In genomic region chr1:168235548-168235885, GRCh38 we compare ENCODE assay signal across 12 cellular contexts. TPM values are rescaled to one million over a fixed set of nuclear protein-coding genes. Genes with fewer than 3 reads are reported as not detected.
DNase-seq lines count a peak whose midpoint lies in the region; ATAC-seq and TF ChIP-seq lines count a peak whose summit lies in the region.
"Had no signal": no experiment of that assay in that cellular context is flagged by ENCODE, and none has a peak within 500 bp of the region (broad histone marks: within the 10 kb centered on the region; RNA-seq: fewer than 3 reads in every experiment).

No MANE protein-coding gene starts in this region.

- no peak overlapping the region for H2AFZ ChIP-seq in KMS-11 (ENCODE audit: low read depth)

- ATAC-seq in upper lobe of left lung (ENCODE audit: low FRiP score in 2 of 2) (no peak), GM18870 (IDR thresholded peaks at IDR 0.05; ENCODE audit: unreplicated experiment) (no peak)

- H3K9me3 ChIP-seq in cardiac muscle cell (ENCODE audit: low read depth) (no peaks in the 10 kb centered on the region), right atrium auricular region (no peaks in the 10 kb centered on the region), esophagus muscularis mucosa (no peaks in the 10 kb centered on the region), upper lobe of left lung (no peaks in the 10 kb centered on the region)
- H3K9me3 ChIP-seq: BLaER1 treated with 17β-estradiol and CSF1 and Interleukin-3, amounts not matched to agents 10 nM and 100 nM had no signal

- TF ChIP-seq EP300 in esophagus muscularis mucosa (IDR thresholded peaks at IDR 0.05) (no peak), upper lobe of left lung (IDR thresholded peaks at IDR 0.05) (no peak)

- no peak overlapping the region for H3K4me2 ChIP-seq in KMS-11
- H3K4me2 ChIP-seq: BLaER1 treated with 17β-estradiol and CSF1 and Interleukin-3, amounts not matched to agents 10 nM and 100 nM had no signal

- H3K4me1 ChIP-seq in cardiac muscle cell (ENCODE audit: low read depth) (peaks cover 23% of the 10 kb centered on the region), right atrium auricular region (peaks cover 0 to 7% of the 10 kb centered on the region in 2 donors), KMS-11 (ENCODE audit: low read depth, poor library complexity, severe bottlenecking) (peaks cover 25% of the 10 kb centered on the region), esophagus muscularis mucosa (peaks cover 7 to 29% (median 21%) of the 10 kb centered on the region in 4 donors), upper lobe of left lung (peaks cover 13 to 25% (median 14%) of the 10 kb centered on the region in 4 donors)

- H3K9ac ChIP-seq in KMS-11, result no peak overlapping the region
- H3K9ac ChIP-seq: BLaER1 treated with 17β-estradiol and CSF1 and Interleukin-3, amounts not matched to agents 10 nM and 100 nM had no signal

- H3K27ac ChIP-seq in cardiac muscle cell (peak overlapping the region; percentile 34), right atrium auricular region (no peak overlapping the region), KMS-11 (no peak overlapping the region), esophagus muscularis mucosa (replicated peaks in 1 of 4) (peak overlapping the region; percentile 17 to 60 (median 36)), upper lobe of left lung (peak overlapping the region in 3 of 4 donors; percentile 12 to 36 (median 16))
- H3K27ac ChIP-seq: BLaER1 treated with 17β-estradiol and CSF1 and Interleukin-3, amounts not matched to agents 10 nM and 100 nM had no signal

- intact Hi-C loops in esophagus muscularis mucosa (cut with DNase I), result no loop called here

- DNase-seq in cardiac muscle cell (ENCODE audit: low read depth in 1 of 2, low spot score in 1 of 2) (peak in 1 of 2 donors; percentile 58), right atrium auricular region (ENCODE audit: low spot score) (no peak), esophagus muscularis mucosa (ENCODE audit: extremely low spot score) (no peak), upper lobe of left lung (no peak), DMS 273 (lab: John Stamatoyannopoulos, UW; ENCODE audit: unreplicated experiment) (no peak)
- DNase-seq in activated CD4-positive, alpha-beta T cell treated with anti-CD3 and anti-CD28 coated beads, Interleukin-2, amount 50 U/mL, for 1 hour, result no peak
- DNase-seq: cerebellar nuclear complex, GOT3, Right ventricle myocardium superior had no signal

- H3K79me2 ChIP-seq in KMS-11 (ENCODE audit: insufficient read depth, low read depth), result no peaks in the 10 kb centered on the region; the same call in 1 of the 2 replicates

- TF ChIP-seq CTCF in cardiac muscle cell (IDR thresholded peaks at IDR 0.05; ENCODE audit: low read depth, low read length) (no peak), right atrium auricular region (IDR thresholded peaks at IDR 0.05) (no peak), KMS-11 (conservative IDR thresholded peaks at IDR 0.05; ENCODE audit: low read depth, low read length) (peak; percentile 56; the same call in 1 of the 2 replicates), esophagus muscularis mucosa (IDR thresholded peaks at IDR 0.05) (peak in 1 of 3 experiments; percentile 10), upper lobe of left lung (IDR thresholded peaks at IDR 0.05) (peak in 1 of 6 experiments; percentile 1)

- no peaks in the 10 kb centered on the region for H4K20me1 ChIP-seq in KMS-11 (ENCODE audit: insufficient read depth)

- H3K4me3 ChIP-seq in cardiac muscle cell (no peak overlapping the region), right atrium auricular region (no peak overlapping the region), KMS-11 (IDR thresholded peaks at IDR 0.05; ENCODE audit: insufficient read depth, low read depth, low read length) (no peak overlapping the region), esophagus muscularis mucosa (no peak overlapping the region), upper lobe of left lung (no peak overlapping the region)
- H3K4me3 ChIP-seq: BLaER1 treated with 17β-estradiol and CSF1 and Interleukin-3, amounts not matched to agents 10 nM and 100 nM had no signal

- H3K27me3 ChIP-seq in cardiac muscle cell (no peaks in the 10 kb centered on the region), right atrium auricular region (no peaks in the 10 kb centered on the region), KMS-11 (ENCODE audit: insufficient read depth, low read depth) (no peaks in the 10 kb centered on the region), esophagus muscularis mucosa (no peaks in the 10 kb centered on the region), upper lobe of left lung (no peaks in the 10 kb centered on the region)
- H3K27me3 ChIP-seq: BLaER1 treated with 17β-estradiol and CSF1 and Interleukin-3, amounts not matched to agents 10 nM and 100 nM had no signal

- H3K36me3 ChIP-seq in cardiac muscle cell (peaks cover 18% of the 10 kb centered on the region), right atrium auricular region (peaks cover 43% of the 10 kb centered on the region), KMS-11 (ENCODE audit: insufficient read depth) (no peaks in the 10 kb centered on the region), esophagus muscularis mucosa (peaks cover 21 to 98% (median 73%) of the 10 kb centered on the region in 4 donors), upper lobe of left lung (peaks cover 15 to 89% (median 42%) of the 10 kb centered on the region in 4 donors)

- TF ChIP-seq POLR2A in esophagus muscularis mucosa (IDR thresholded peaks at IDR 0.05; ENCODE audit: low read depth), result no peak
- no peak for TF ChIP-seq POLR2A in upper lobe of left lung (IDR thresholded peaks at IDR 0.05)

RNA-seq across cellular contexts. Expression of gene SFT2D2, which starts 9.7 kb away (rescaled TPM):
- total RNA-seq in cardiac muscle cell (12.0 and 20.7 TPM in 2 replicates), right atrium auricular region (10 to 100 TPM; 12.5 to 23.7 TPM), esophagus muscularis mucosa (10 to 100 TPM; 27.8 to 35.1 (median 29.9) TPM), upper lobe of left lung (10 to 100 TPM; 27.7 to 70.6 (median 41.9) TPM)
- polyA plus RNA-seq in cardiac muscle cell, result 25.6 and 32.7 TPM in 2 replicates

RNA-seq across cellular contexts. Expression of gene TBX19, which starts 45.2 kb away (rescaled TPM):
- total RNA-seq in cardiac muscle cell (1.4 and 1.5 TPM in 2 replicates), right atrium auricular region (under 1 TPM; 0.30 to 0.63 TPM), esophagus muscularis mucosa (1 to 10 TPM in 2 of 4 donors, under 1 TPM in 2; 0.83 to 2.0 (median 1.1) TPM), upper lobe of left lung (1 to 10 TPM in 5 of 6 donors, under 1 TPM in 1; 0.91 to 6.3 (median 2.4) TPM)
- polyA plus RNA-seq in cardiac muscle cell, result 1.6 and 1.7 TPM in 2 replicates

RNA-seq across cellular contexts. Expression of gene TIPRL, which starts 56.8 kb away (rescaled TPM):
- total RNA-seq in cardiac muscle cell (26.7 and 35.1 TPM in 2 replicates), right atrium auricular region (10 to 100 TPM; 26.9 to 31.9 TPM), esophagus muscularis mucosa (10 to 100 TPM; 19.0 to 25.7 (median 23.5) TPM), upper lobe of left lung (10 to 100 TPM in 4 of 6 donors, 1 to 10 TPM in 2; 7.2 to 26.1 (median 18.4) TPM)
- 44.0 and 57.3 TPM in 2 replicates for polyA plus RNA-seq in cardiac muscle cell

Comparison
In these comparisons a context has a peak if more than half of its experiments do, and no peak if none do; other contexts are left out.
1. H3K27ac ChIP-seq: peak in cardiac muscle cell (single experiment), esophagus muscularis mucosa (4 of 4) and upper lobe of left lung (3 of 4); none in right atrium auricular region (0 of 2) and KMS-11 (single experiment).